Comparison of ENCODE assay signal across 28 cellular contexts in the genomic region with DNA sequence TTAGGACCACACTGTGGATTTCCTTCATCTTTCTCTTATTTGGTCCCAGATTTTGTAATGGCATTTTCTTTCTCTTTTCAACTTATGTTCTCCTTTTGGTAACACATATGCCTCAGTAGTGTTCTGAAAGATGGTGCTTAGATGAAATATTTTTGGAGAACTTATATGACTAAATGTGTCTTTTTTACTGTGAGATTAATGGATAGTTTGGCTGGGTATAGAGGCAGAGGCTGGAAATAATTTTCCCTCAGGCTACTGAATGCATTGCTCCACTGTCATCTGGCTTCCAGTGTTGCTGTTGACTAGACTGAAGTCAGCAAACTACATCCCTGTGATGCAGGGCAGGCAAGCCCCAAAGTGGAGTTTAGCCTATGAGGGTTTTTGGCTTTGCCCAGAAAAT.
"Had no signal": no experiment of that assay in that cellular context is flagged by ENCODE, and none has a peak within 500 bp of the region (broad histone marks: within the 10 kb centered on the region; RNA-seq: fewer than 3 reads in every experiment).

No MANE protein-coding gene starts in this region.

- H3K9me3 ChIP-seq: colonic mucosa, esophagus squamous epithelium, gastrocnemius medialis had no signal

- H3K27ac ChIP-seq: colonic mucosa, coronary artery, dorsolateral prefrontal cortex, epithelial cell of prostate, esophagus muscularis mucosa, esophagus squamous epithelium, foreskin keratinocyte, gastrocnemius medialis, gastroesophageal sphincter, heart left ventricle, heart right ventricle had no signal

- DNase-seq: colonic mucosa; cortex of kidney; dermis blood vessel endothelial cell; dorsolateral prefrontal cortex; effector CD4-positive, alpha-beta T cell; effector CD8-positive, alpha-beta T cell; effector memory CD4-positive, alpha-beta T cell; effector memory CD8-positive, alpha-beta T cell; endodermal cell; erythroblast; esophagus squamous epithelium; foreskin fibroblast; foreskin keratinocyte; foreskin melanocyte; gastrocnemius medialis; glutamatergic neuron; head of caudate nucleus; heart left ventricle; heart right ventricle had no signal

- FAIRE-seq: colon, endometrium, endothelial cell of umbilical vein, frontal cortex had no signal

- H3K4me3 ChIP-seq: colonic mucosa, coronary artery, dorsolateral prefrontal cortex, esophagus muscularis mucosa, esophagus squamous epithelium, gastrocnemius medialis, gastroesophageal sphincter, heart left ventricle, heart right ventricle had no signal

- H3K27me3 ChIP-seq: colonic mucosa, dorsolateral prefrontal cortex, esophagus muscularis mucosa, esophagus squamous epithelium, foreskin keratinocyte, gastrocnemius medialis, gastroesophageal sphincter, heart left ventricle, heart right ventricle had no signal

- ATAC-seq: effector memory CD8-positive, alpha-beta T cell; esophagus mucosa; foreskin keratinocyte; gastrocnemius medialis; gastroesophageal sphincter; heart left ventricle; heart right ventricle had no signal

- H3K4me1 ChIP-seq: colonic mucosa, esophagus muscularis mucosa, esophagus squamous epithelium, foreskin keratinocyte, gastrocnemius medialis, gastroesophageal sphincter, heart left ventricle, heart right ventricle had no signal

- H3K36me3 ChIP-seq: colonic mucosa, esophagus muscularis mucosa, esophagus squamous epithelium, gastrocnemius medialis, gastroesophageal sphincter, heart left ventricle, heart right ventricle had no signal
